In genomic region chr4:56927196-56927595, GRCh38 we compare ENCODE assay signal across 2 cellular contexts.
TF ChIP-seq lines count a peak whose summit lies in the region.

No MANE protein-coding gene starts in this region.

TF ChIP-seq in HepG2, 621 proteins besides CTCF, POLR2A, EP300 and RAD21:
- TF ChIP-seq ZNF205 (CRISPR knock-in tag; IDR thresholded peaks at IDR 0.05) = no peak
- TF ChIP-seq MAFK (conservative IDR thresholded peaks at IDR 0.05 in 1 of 2, IDR thresholded peaks at IDR 0.05 in 1 of 2; ENCODE audit: low read length in 2 of 2) = peak; percentile 73 to 85
- TF ChIP-seq, protein P1, sequence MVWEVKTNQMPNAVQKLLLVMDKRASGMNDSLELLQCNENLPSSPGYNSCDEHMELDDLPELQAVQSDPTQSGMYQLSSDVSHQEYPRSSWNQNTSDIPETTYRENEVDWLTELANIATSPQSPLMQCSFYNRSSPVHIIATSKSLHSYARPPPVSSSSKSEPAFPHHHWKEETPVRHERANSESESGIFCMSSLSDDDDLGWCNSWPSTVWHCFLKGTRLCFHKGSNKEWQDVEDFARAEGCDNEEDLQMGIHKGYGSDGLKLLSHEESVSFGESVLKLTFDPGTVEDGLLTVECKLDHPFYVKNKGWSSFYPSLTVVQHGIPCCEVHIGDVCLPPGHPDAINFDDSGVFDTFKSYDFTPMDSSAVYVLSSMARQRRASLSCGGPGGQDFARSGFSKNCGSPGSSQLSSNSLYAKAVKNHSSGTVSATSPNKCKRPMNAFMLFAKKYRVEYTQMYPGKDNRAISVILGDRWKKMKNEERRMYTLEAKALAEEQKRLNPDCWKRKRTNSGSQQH (CRISPR knock-in tag; IDR thresholded peaks at IDR 0.05; ENCODE audit: low read depth) = no peak
- TF ChIP-seq ZNF337 (CRISPR knock-in tag; IDR thresholded peaks at IDR 0.05; ENCODE audit: borderline replicate concordance, low read depth) = no peak
- no peak for TF ChIP-seq CREB3 (CRISPR knock-in tag; IDR thresholded peaks at IDR 0.05)
- TF ChIP-seq BCL6 (CRISPR knock-in tag; IDR thresholded peaks at IDR 0.05) = no peak
- peak; percentile 87 for TF ChIP-seq MAFF (IDR thresholded peaks at IDR 0.05; ENCODE audit: low read depth, low read length)
- TF ChIP-seq MTA1 (CRISPR knock-in tag; IDR thresholded peaks at IDR 0.05; ENCODE audit: borderline replicate concordance) = no peak
- no peak for TF ChIP-seq FOXA1 (IDR thresholded peaks at IDR 0.05)
- TF ChIP-seq FOXA1 (CRISPR knock-in tag; IDR thresholded peaks at IDR 0.05) = no peak
- TF ChIP-seq SAP130 (CRISPR knock-in tag; IDR thresholded peaks at IDR 0.05; ENCODE audit: low read depth) = no peak
TF ChIP-seq in HepG2: peak in this region for 2.

TF ChIP-seq in K562, 482 proteins besides CTCF, POLR2A, EP300 and RAD21:
- no peak for TF ChIP-seq CHCHD3 (CRISPR knock-in tag; IDR thresholded peaks at IDR 0.05)
- no peak for TF ChIP-seq ILK (tag; IDR thresholded peaks at IDR 0.05; ENCODE audit: borderline replicate concordance, low read depth)
- TF ChIP-seq ZNF217 (CRISPR knock-in tag; IDR thresholded peaks at IDR 0.05) = no peak
- no peak for TF ChIP-seq POLR2AphosphoS2 (IDR thresholded peaks at IDR 0.05; ENCODE audit: low read length)
- TF ChIP-seq MEF2A (IDR thresholded peaks at IDR 0.05; ENCODE audit: control insufficient read depth, low read depth, low read length) = no peak
- no peak for TF ChIP-seq CBFA2T3 (IDR thresholded peaks at IDR 0.05)
- no peak for TF ChIP-seq EP400 (IDR thresholded peaks at IDR 0.05)
- no peak for TF ChIP-seq ZBTB17 (CRISPR knock-in tag; IDR thresholded peaks at IDR 0.05)
- TF ChIP-seq TCF3 (CRISPR knock-in tag; IDR thresholded peaks at IDR 0.05) = no peak
- peak; percentile 62 for TF ChIP-seq C11orf30 (IDR thresholded peaks at IDR 0.05; ENCODE audit: low read depth)
- no peak for TF ChIP-seq ZNF639 (CRISPR knock-in tag; conservative IDR thresholded peaks at IDR 0.05 in 1 of 2, IDR thresholded peaks at IDR 0.05 in 1 of 2)
- TF ChIP-seq ZNF184 (CRISPR knock-in tag; IDR thresholded peaks at IDR 0.05) = no peak
- TF ChIP-seq MAFF (IDR thresholded peaks at IDR 0.05; ENCODE audit: low read length) = 0 out of 2 replicates have a peak, but pooled peaks have one; percentile 4
- TF ChIP-seq NUFIP1 (IDR thresholded peaks at IDR 0.05; ENCODE audit: partially characterized antibody) = no peak
- 0 out of 2 replicates have a peak, but pooled peaks have one; percentile 38 for TF ChIP-seq MAFG (tag; conservative IDR thresholded peaks at IDR 0.05)
- TF ChIP-seq ZNF316 (IDR thresholded peaks at IDR 0.05) = peak; percentile 86
- no peak for TF ChIP-seq YBX1 (IDR thresholded peaks at IDR 0.05)
